In the genomic region with DNA sequence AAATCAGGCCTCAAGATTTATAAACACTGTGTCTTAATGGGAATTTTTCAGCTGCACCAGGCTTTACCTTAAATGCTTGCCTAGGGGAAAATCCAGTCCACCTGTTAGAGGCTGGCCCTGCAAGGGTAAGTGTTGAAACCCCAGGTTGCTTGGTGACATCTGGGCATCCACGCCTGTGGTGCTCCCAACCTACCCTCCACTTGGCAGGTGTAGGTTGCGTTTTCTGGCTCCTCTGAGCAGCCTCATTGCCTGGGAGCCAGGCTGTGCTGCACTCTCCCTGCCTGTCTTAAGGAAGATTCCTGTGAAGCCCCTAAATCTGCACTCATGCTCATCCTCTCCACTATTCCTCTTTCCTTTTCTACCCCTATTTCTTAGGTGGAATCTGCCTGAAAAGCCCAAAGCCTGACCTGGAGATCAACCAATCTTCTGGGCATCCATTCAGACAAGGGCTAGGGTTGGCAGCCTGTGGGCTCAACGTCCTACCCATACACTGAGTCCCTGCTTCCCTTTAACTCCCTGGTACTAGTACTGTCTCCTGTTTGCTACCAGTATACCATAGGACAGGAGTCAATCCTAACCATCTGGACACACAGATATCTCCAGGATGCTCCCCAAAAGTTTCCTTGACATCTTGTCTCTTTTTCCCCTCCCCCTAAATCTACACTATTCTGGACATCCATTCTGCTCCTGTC, we compare ENCODE assay signal across 25 cellular contexts.
"Had no signal": no experiment of that assay in that cellular context is flagged by ENCODE, and none has a peak within 500 bp of the region (broad histone marks: within the 10 kb centered on the region; RNA-seq: fewer than 3 reads in every experiment).

No MANE protein-coding gene starts in this region.

- H3K9me3 ChIP-seq: breast epithelium, gastrocnemius medialis, lower lobe of right lung, stomach, thyroid gland, upper lobe of left lung had no signal

- H3K27ac ChIP-seq: breast epithelium, gastrocnemius medialis, lower lobe of right lung, skin epidermis, stomach, thyroid gland, upper lobe of left lung had no signal

- H3K36me3 ChIP-seq: breast epithelium, gastrocnemius medialis, lower lobe of right lung, stomach, thyroid gland, upper lobe of left lung had no signal

- ATAC-seq: activated CD4-positive, alpha-beta T cell treated with anti-CD3 and anti-CD28 coated beads for 36 hours; activated CD8-positive, alpha-beta memory T cell treated with anti-CD3 and anti-CD28 coated beads, Interleukin-2, amount 10 ng/mL, durations not matched to agents 7 days and 5 days; activated CD8-positive, alpha-beta T cell treated with anti-CD3 and anti-CD28 coated beads, Interleukin-2, amount 10 ng/mL, durations not matched to agents 7 days and 5 days; activated naive CD4-positive, alpha-beta T cell treated with anti-CD3 and anti-CD28 coated beads, Interleukin-2, amount 50 U/mL, for 72 hours; effector memory CD8-positive, alpha-beta T cell; gastrocnemius medialis; left colon; lower lobe of right lung; natural killer cell; sciatic nerve had no signal

- H3K4me3 ChIP-seq: breast epithelium, gastrocnemius medialis, lower lobe of right lung, skin epidermis, stomach, thyroid gland, upper lobe of left lung had no signal

- H3K27me3 ChIP-seq: breast epithelium, gastrocnemius medialis, stomach, thyroid gland, upper lobe of left lung had no signal

- H3K4me1 ChIP-seq: breast epithelium, lower lobe of right lung, thyroid gland, upper lobe of left lung had no signal

- DNase-seq: activated CD4-positive, alpha-beta T cell treated with anti-CD3 and anti-CD28 coated beads for 36 hours; activated CD4-positive, CD25-positive, alpha-beta regulatory T cell; activated CD8-positive, alpha-beta memory T cell treated with anti-CD3 and anti-CD28 coated beads, Interleukin-2, amount 10 ng/mL, durations not matched to agents 7 days and 5 days; activated CD8-positive, alpha-beta T cell treated with anti-CD3 and anti-CD28 coated beads, Interleukin-2, amount 10 ng/mL, durations not matched to agents 7 days and 5 days; activated T-cell treated with anti-CD3 and anti-CD28 coated beads, Interleukin-2, amount 50 U/mL, for 48 hours; cerebellar nuclear complex; cortex of kidney; effector memory CD8-positive, alpha-beta T cell; erythroblast; gastrocnemius medialis; glutamatergic neuron; hippocampal formation; left colon; lower lobe of right lung; mesendoderm; natural killer cell; stimulated activated CD4-positive, alpha-beta T cell treated with anti-CD3 and anti-CD28 coated beads, Interleukin-12 subunit alpha, Interleukin-12 subunit beta, amount 100 ng/mL, for 4 hours; stimulated activated CD4-positive, alpha-beta T cell treated with anti-CD3 and anti-CD28 coated beads, Interleukin-4, amount 100 ng/mL, for 1 hour; stomach; thyroid gland; upper lobe of left lung had no signal
